ENCODE assay signal across 8 cellular contexts in the genomic region with DNA sequence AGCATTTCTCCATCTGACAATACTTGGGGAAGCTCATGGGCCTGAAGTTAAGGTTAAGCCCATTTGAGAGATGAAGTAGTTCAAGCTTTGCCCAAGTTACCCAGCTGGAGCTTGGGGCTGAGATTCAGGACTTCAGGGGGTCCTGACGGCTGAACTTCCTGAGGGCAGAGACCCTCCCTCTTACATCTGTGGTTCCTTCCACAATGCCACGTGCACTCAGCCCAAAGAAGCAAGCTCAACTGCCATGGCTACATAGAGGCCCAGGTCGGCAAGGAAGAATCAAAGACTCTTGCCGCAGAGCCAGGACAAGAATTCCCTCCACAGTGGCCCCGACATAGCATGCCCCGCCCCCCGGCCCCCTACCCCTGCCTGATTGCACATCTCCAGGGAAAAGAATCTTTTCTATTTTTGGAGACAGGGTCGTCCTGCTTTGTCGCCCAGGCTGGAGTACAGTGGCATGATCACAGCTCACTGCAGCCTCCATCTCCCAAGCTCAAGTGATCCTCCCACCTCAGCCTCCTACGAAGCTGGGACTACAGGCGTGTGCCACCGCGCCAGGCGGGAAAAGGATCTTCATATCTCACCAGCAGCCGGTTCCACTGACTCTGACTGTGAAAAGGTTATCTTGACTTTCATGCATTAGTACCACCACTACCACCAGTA. TPM values are rescaled to one million over a fixed set of nuclear protein-coding genes. Genes with fewer than 3 reads are reported as not detected.
DNase-seq lines count a peak whose midpoint lies in the region; ATAC-seq and TF ChIP-seq lines count a peak whose summit lies in the region.

No MANE protein-coding gene starts in this region.

- POLR2A ChIA-PET in AG04450 (lab: Yijun Ruan, JAX): interaction anchor here (1.0 to 1.2 kb wide), 3 partner anchors 9 to 75 kb away, joined by 3 to 4 read pairs (median 4); partner anchors contain the start of genes FBXW2, PHF19 and PSMD5

- CTCF ChIA-PET in AG04450 (lab: Charles Lee): interaction anchor here (0.5 to 3.0 kb wide), 8 partner anchors 69 to 253 kb away, joined by 3 to 22 read pairs (median 4); no protein-coding TSS in a partner anchor

- H3K27me3 Mint-ChIP-seq in dendritic cell treated with granulocyte-macrophage colony-stimulating factor and Interleukin-4, amounts not matched to agents 40 ng/mL and 50 ng/mL, for 4 days: no peaks in the 10 kb centered on the region
- H3K27me3 Mint-ChIP-seq in nephron (ENCODE audit: low read depth): no peaks in the 10 kb centered on the region

- intact Hi-C loops in dendritic cell treated with granulocyte-macrophage colony-stimulating factor and Interleukin-4, amounts not matched to agents 40 ng/mL and 50 ng/mL, for 4 days (cut with micrococcal nuclease): loop anchor here (1.0 to 2.0 kb wide), 3 partner anchors 25 to 75 kb away; partner anchors contain the start of gene FBXW2

- no peak overlapping the region for H3K4me3 ChIP-seq in AG04450 (ENCODE audit: low read depth, low read length)

- H3K4me1 Mint-ChIP-seq in dendritic cell treated with granulocyte-macrophage colony-stimulating factor and Interleukin-4, amounts not matched to agents 40 ng/mL and 50 ng/mL, for 4 days (ENCODE audit: low read depth): peaks cover 24% of the 10 kb centered on the region
- peaks cover 20% of the 10 kb centered on the region for H3K4me1 Mint-ChIP-seq in nephron

- DNase-seq in AG04450 (ENCODE audit: low read depth, low spot score): no peak
- no peak for DNase-seq in NCI-H524 treated with DMSO at 0.1 percent for 48 hours (lab: John Stamatoyannopoulos, UW)

- peak overlapping the region; percentile 85 for H3K27ac Mint-ChIP-seq in dendritic cell treated with granulocyte-macrophage colony-stimulating factor and Interleukin-4, amounts not matched to agents 40 ng/mL and 50 ng/mL, for 4 days
- H3K27ac Mint-ChIP-seq in nephron: peak overlapping the region; percentile 17 to 66 (median 61)

- H3K36me3 Mint-ChIP-seq in dendritic cell treated with granulocyte-macrophage colony-stimulating factor and Interleukin-4, amounts not matched to agents 40 ng/mL and 50 ng/mL, for 4 days (ENCODE audit: low read depth): peaks cover 43% of the 10 kb centered on the region
- peaks cover 9% of the 10 kb centered on the region for H3K36me3 Mint-ChIP-seq in nephron (ENCODE audit: low read depth)

- no peaks in the 10 kb centered on the region for H3K27me3 ChIP-seq in AG04450 (ENCODE audit: control insufficient read depth, insufficient read depth, low read length)

- no peaks in the 10 kb centered on the region for H3K9me3 Mint-ChIP-seq in dendritic cell treated with granulocyte-macrophage colony-stimulating factor and Interleukin-4, amounts not matched to agents 40 ng/mL and 50 ng/mL, for 4 days
- H3K9me3 Mint-ChIP-seq in nephron: no peaks in the 10 kb centered on the region

- ATAC-seq in activated CD4-positive, CD25-positive, alpha-beta regulatory T cell treated with anti-CD3 and anti-CD28 coated beads, Interleukin-2, amount 50 U/mL, for 24 hours: no peak
- ATAC-seq in GM21529 (IDR thresholded peaks at IDR 0.05; ENCODE audit: unreplicated experiment) (no peak), HG02938 (IDR thresholded peaks at IDR 0.05; ENCODE audit: unreplicated experiment) (no peak)

- peaks cover 90% of the 10 kb centered on the region for H3K36me3 ChIP-seq in KOPT-K1 (ENCODE audit: insufficient read depth, low read length)

- H3K4me3 Mint-ChIP-seq in dendritic cell treated with granulocyte-macrophage colony-stimulating factor and Interleukin-4, amounts not matched to agents 40 ng/mL and 50 ng/mL, for 4 days: peak overlapping the region; percentile 70
- H3K4me3 Mint-ChIP-seq in nephron: peak overlapping the region; percentile 74 to 80 (median 78)

- TF ChIP-seq CTCF in AG04450 (IDR thresholded peaks at IDR 0.05; ENCODE audit: low read depth, low read length): no peak
- no peak for TF ChIP-seq CTCF in nephron (IDR thresholded peaks at IDR 0.05; ENCODE audit: unreplicated experiment in 3 of 3)

- H3K27ac ChIP-seq in AG04450 (ENCODE audit: low read depth, low read length) (peak overlapping the region; percentile 49), KOPT-K1 (ENCODE audit: low read depth, low read length, poor library complexity, severe bottlenecking) (peak overlapping the region; percentile 29)

- H3K9me3 ChIP-seq in AG04450 (ENCODE audit: control insufficient read depth, insufficient read depth, low read length) (no peaks in the 10 kb centered on the region; the same call in 1 of the 2 replicates), KOPT-K1 (ENCODE audit: insufficient read depth, low read length, poor library complexity, severe bottlenecking) (no peaks in the 10 kb centered on the region)

RNA-seq across cellular contexts. Expression of gene PHF19, which starts 9.2 kb away (rescaled TPM):
- polyA plus RNA-seq in AG04450 (2011; rRNA removed): 20.4 and 30.5 TPM in 2 replicates
- polyA minus RNA-seq in AG04450 (2011; rRNA and poly(A)+ RNA removed): 37.0 and 56.0 TPM in 2 replicates

RNA-seq across cellular contexts. Expression of gene PSMD5, which starts 25.1 kb away (rescaled TPM):
- 43.2 and 57.6 TPM in 2 replicates for polyA plus RNA-seq in AG04450 (2011; rRNA removed)
- polyA minus RNA-seq in AG04450 (2011; rRNA and poly(A)+ RNA removed): 18.3 and 28.8 TPM in 2 replicates

RNA-seq across cellular contexts. Expression of gene TRAF1, which starts 58.8 kb away (rescaled TPM):
- polyA plus RNA-seq in AG04450 (2011; rRNA removed): 3.7 and 4.0 TPM in 2 replicates
- 5.7 and 7.6 TPM in 2 replicates for polyA minus RNA-seq in AG04450 (2011; rRNA and poly(A)+ RNA removed)
